In genomic region chr5:11946317-11946716, GRCh38 we compare ENCODE assay signal across 30 cellular contexts. TPM values are rescaled to one million over a fixed set of nuclear protein-coding genes. Genes with fewer than 3 reads are reported as not detected.
"Had no signal": no experiment of that assay in that cellular context is flagged by ENCODE, and none has a peak within 500 bp of the region (broad histone marks: within the 10 kb centered on the region; RNA-seq: fewer than 3 reads in every experiment).

No MANE protein-coding gene starts in this region.

- H3K9me3 ChIP-seq: left lung, lower lobe of right lung, mucosa of descending colon, ovary, right atrium auricular region, testis, thyroid gland, transverse colon, upper lobe of left lung, vagina had no signal

- H3K36me3 Mint-ChIP-seq: immature natural killer cell; naive thymus-derived CD4-positive, alpha-beta T cell; natural killer cell treated with Interleukin-12 subunit alpha and Interleukin-12 subunit beta and Interleukin-15 and Interleukin-18, amount 100 ng/mL, for 72 hours; stimulated activated naive B cell treated with anti-CD40 and anti-IgM and Interleukin-4, amounts not matched to agents 10 μg/mL and 1 μg/mL and 100 μg/mL, for 72 hours had no signal

- H3K27ac ChIP-seq: left lung, lower lobe of right lung, ovary, right atrium auricular region, skin epidermis, stomach, testis, thyroid gland, transverse colon, upper lobe of left lung, vagina had no signal

- H3K4me1 ChIP-seq: left lung, lower lobe of right lung, right atrium auricular region, stomach, testis, transverse colon, upper lobe of left lung, vagina had no signal

- H3K36me3 ChIP-seq: left lung, lower lobe of right lung, ovary, right atrium auricular region, stomach, thyroid gland, transverse colon, upper lobe of left lung, vagina had no signal

- H3K4me3 ChIP-seq: left lung, lower lobe of right lung, mucosa of descending colon, ovary, right atrium auricular region, skin epidermis, stomach, testis, thyroid gland, transverse colon, upper lobe of left lung, vagina had no signal

- DNase-seq: hypothalamus; immature natural killer cell; kidney; left colon; left lung; lower lobe of right lung; mesendoderm; midbrain; mucosa of descending colon; naive thymus-derived CD4-positive, alpha-beta T cell; ovary; stimulated activated CD4-positive, alpha-beta T cell treated with anti-CD3 and anti-CD28 coated beads, Interleukin-12 subunit alpha, Interleukin-12 subunit beta, amount 100 ng/mL, for 4 hours; stimulated activated CD4-positive, alpha-beta T cell treated with anti-CD3 and anti-CD28 coated beads, Interleukin-15, amount 100 ng/mL, for 24 hours; stimulated activated CD4-positive, alpha-beta T cell treated with anti-CD3 and anti-CD28 coated beads, Interleukin-2, amount 100 ng/mL, for 24 hours; stimulated activated CD4-positive, alpha-beta T cell treated with anti-CD3 and anti-CD28 coated beads, Interleukin-4, amount 100 ng/mL, for 1 hour; stimulated activated naive B cell treated with anti-CD40 and anti-IgM and Interleukin-4, amounts not matched to agents 10 μg/mL and 1 μg/mL and 100 μg/mL, for 72 hours; stimulated activated naive CD8-positive, alpha-beta T cell treated with anti-CD3 and anti-CD28 coated beads, Interleukin-15, Interleukin-2, amounts not matched to agents 100 U/mL and 50 U/mL, for 24 hours; stomach; testis; thyroid gland; transverse colon; upper lobe of left lung had no signal

- ATAC-seq: left colon; left lung; lower lobe of right lung; mucosa of descending colon; naive thymus-derived CD4-positive, alpha-beta T cell; natural killer cell treated with Interleukin-12 subunit alpha and Interleukin-12 subunit beta and Interleukin-15 and Interleukin-18, amount 100 ng/mL, for 72 hours; sciatic nerve; stimulated activated naive B cell treated with anti-CD40 and anti-IgM and Interleukin-4, amounts not matched to agents 10 μg/mL and 1 μg/mL and 100 μg/mL, for 72 hours; stimulated activated naive CD8-positive, alpha-beta T cell treated with anti-CD3 and anti-CD28 coated beads, Interleukin-15, Interleukin-2, amounts not matched to agents 100 U/mL and 50 U/mL, for 24 hours had no signal

- H3K27me3 Mint-ChIP-seq: naive thymus-derived CD4-positive, alpha-beta T cell; natural killer cell treated with Interleukin-12 subunit alpha and Interleukin-12 subunit beta and Interleukin-15 and Interleukin-18, amount 100 ng/mL, for 72 hours; progenitor cell of endocrine pancreas; stimulated activated naive B cell treated with anti-CD40 and anti-IgM and Interleukin-4, amounts not matched to agents 10 μg/mL and 1 μg/mL and 100 μg/mL, for 72 hours had no signal

- H3K4me3 Mint-ChIP-seq: immature natural killer cell; naive thymus-derived CD4-positive, alpha-beta T cell; natural killer cell treated with Interleukin-12 subunit alpha and Interleukin-12 subunit beta and Interleukin-15 and Interleukin-18, amount 100 ng/mL, for 72 hours; stimulated activated naive B cell treated with anti-CD40 and anti-IgM and Interleukin-4, amounts not matched to agents 10 μg/mL and 1 μg/mL and 100 μg/mL, for 72 hours had no signal

- H3K27me3 ChIP-seq: left lung, ovary, right atrium auricular region, stomach, testis, thyroid gland, transverse colon, upper lobe of left lung, vagina had no signal

- H3K27ac Mint-ChIP-seq: immature natural killer cell; naive thymus-derived CD4-positive, alpha-beta T cell; natural killer cell treated with Interleukin-12 subunit alpha and Interleukin-12 subunit beta and Interleukin-15 and Interleukin-18, amount 100 ng/mL, for 72 hours; progenitor cell of endocrine pancreas; stimulated activated naive B cell treated with anti-CD40 and anti-IgM and Interleukin-4, amounts not matched to agents 10 μg/mL and 1 μg/mL and 100 μg/mL, for 72 hours had no signal

- H3K4me1 Mint-ChIP-seq: immature natural killer cell; naive thymus-derived CD4-positive, alpha-beta T cell; stimulated activated naive B cell treated with anti-CD40 and anti-IgM and Interleukin-4, amounts not matched to agents 10 μg/mL and 1 μg/mL and 100 μg/mL, for 72 hours had no signal

RNA-seq across cellular contexts. Expression of gene CTNND2, which starts 42.1 kb away (rescaled TPM):
- total RNA-seq: natural killer cell treated with Interleukin-12 subunit alpha and Interleukin-12 subunit beta and Interleukin-15 and Interleukin-18, amount 100 ng/mL, for 72 hours; pulmonary artery endothelial cell; renal cortical epithelial cell had no signal
- polyA plus RNA-seq: immature natural killer cell; naive thymus-derived CD4-positive, alpha-beta T cell had no signal
